ENCODE assay signal across 16 cellular contexts in the genomic region with DNA sequence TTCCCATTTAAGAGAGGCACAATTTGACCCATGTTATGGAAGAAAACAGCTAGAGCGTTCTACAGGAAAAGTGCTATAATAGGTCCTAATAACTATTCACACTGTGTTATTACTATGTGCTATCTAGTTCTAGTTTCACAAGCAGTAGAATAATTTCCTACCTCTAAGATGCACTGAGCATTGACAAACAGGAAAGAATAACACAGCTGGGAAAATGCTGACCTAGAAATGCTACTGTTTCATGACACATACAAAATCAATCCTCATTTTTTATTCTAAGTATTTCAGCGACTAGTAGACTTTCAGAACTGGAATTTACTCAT.
DNase-seq lines count a peak whose midpoint lies in the region; ATAC-seq, FAIRE-seq and TF ChIP-seq lines count a peak whose summit lies in the region.
"Had no signal": no experiment of that assay in that cellular context is flagged by ENCODE, and none has a peak within 500 bp of the region (broad histone marks: within the 10 kb centered on the region; RNA-seq: fewer than 3 reads in every experiment).

No MANE protein-coding gene starts in this region.

- no peaks in the 10 kb centered on the region for H3K36me3 Mint-ChIP-seq in astrocyte (ENCODE audit: low read depth, unreplicated experiment)
- H3K36me3 Mint-ChIP-seq: CD4-positive, CD25-positive, alpha-beta regulatory T cell had no signal

- H3K4me1 Mint-ChIP-seq in astrocyte (ENCODE audit: low read depth, unreplicated experiment) = peaks cover 3% of the 10 kb centered on the region
- H3K4me1 Mint-ChIP-seq: CD4-positive, CD25-positive, alpha-beta regulatory T cell had no signal

- ATAC-seq in left ventricle myocardium superior (peak; percentile 74), right cardiac atrium (no peak), gastroesophageal sphincter (peak; percentile 46), sciatic nerve (peak; percentile 74), left lung (no peak)
- ATAC-seq: A549 had no signal

- intact Hi-C loops in left ventricle myocardium superior (cut with micrococcal nuclease) = no loop called here
- intact Hi-C loops in right cardiac atrium (cut with DNase I) = no loop called here
- intact Hi-C loops in sciatic nerve (cut with DNase I) = no loop called here
- intact Hi-C loops in left lung (cut with DNase I) = no loop called here

- no peak overlapping the region for H3K4me2 ChIP-seq in astrocyte (ENCODE audit: low read length)
- H3K4me2 ChIP-seq: A549 had no signal

- TF ChIP-seq POLR2A in gastroesophageal sphincter (IDR thresholded peaks at IDR 0.05) = no peak

- no peaks in the 10 kb centered on the region for H3K4me1 ChIP-seq in right cardiac atrium (ENCODE audit: control insufficient read depth, insufficient read depth, low read length)
- H3K4me1 ChIP-seq in astrocyte (ENCODE audit: insufficient read depth, low read length) = no peaks in the 10 kb centered on the region
- no peaks in the 10 kb centered on the region for H3K4me1 ChIP-seq in gastroesophageal sphincter
- no peaks in the 10 kb centered on the region for H3K4me1 ChIP-seq in left lung
- H3K4me1 ChIP-seq: HAP-1 had no signal

- peak; percentile 23 for FAIRE-seq in astrocyte (lab: Jason Lieb, UNC)
- FAIRE-seq: A549, GM12891, GM19239, H1 had no signal

- H3K79me2 ChIP-seq in astrocyte (ENCODE audit: insufficient read depth, low read length) = no peaks in the 10 kb centered on the region

- no peaks in the 10 kb centered on the region for H3K9me3 Mint-ChIP-seq in astrocyte (ENCODE audit: unreplicated experiment)

- in situ Hi-C loops in G401 (cut with HindIII; ENCODE audit: low sequenced_read_pairs) = no loop called here

- no peak for TF ChIP-seq EP300 in gastroesophageal sphincter (IDR thresholded peaks at IDR 0.05)

- WGBS in right cardiac atrium = 82% methylated on average over 2 of the region's 2 CpGs
- WGBS in gastroesophageal sphincter (ENCODE audit: low coverage in 1 of 2), 2 donors = 76 to 100% methylated on average over 2 of the region's 2 CpGs

- peaks cover 13% of the 10 kb centered on the region for H3K27me3 Mint-ChIP-seq in astrocyte (ENCODE audit: low read depth, unreplicated experiment)
- H3K27me3 Mint-ChIP-seq: CD4-positive, CD25-positive, alpha-beta regulatory T cell had no signal

- H3K36me3 ChIP-seq in astrocyte (ENCODE audit: insufficient read depth, low read length) (no peaks in the 10 kb centered on the region), gastroesophageal sphincter (no peaks in the 10 kb centered on the region), left lung (no peaks in the 10 kb centered on the region)
- H3K36me3 ChIP-seq: BLaER1 treated with 17β-estradiol and CSF1 and Interleukin-3, amounts not matched to agents 10 nM and 100 nM; HAP-1 had no signal

- H3K9ac ChIP-seq in astrocyte (ENCODE audit: low read length) = no peak overlapping the region
- H3K9ac ChIP-seq: BLaER1 treated with 17β-estradiol and CSF1 and Interleukin-3, amounts not matched to agents 10 nM and 100 nM had no signal

- H3K27ac ChIP-seq in right cardiac atrium (ENCODE audit: low read length) (no peak overlapping the region), astrocyte (ENCODE audit: low read depth, low read length) (no peak overlapping the region), gastroesophageal sphincter (no peak overlapping the region), left lung (no peak overlapping the region)
- H3K27ac ChIP-seq: A549 had no signal

- H3K27ac Mint-ChIP-seq in astrocyte (ENCODE audit: unreplicated experiment) = no peak overlapping the region
- H3K27ac Mint-ChIP-seq: CD4-positive, CD25-positive, alpha-beta regulatory T cell had no signal

- no peaks in the 10 kb centered on the region for H4K20me1 ChIP-seq in astrocyte (ENCODE audit: insufficient read depth, low read length)
- H4K20me1 ChIP-seq: BLaER1 treated with 17β-estradiol and CSF1 and Interleukin-3, amounts not matched to agents 10 nM and 100 nM had no signal

- DNase-seq in left ventricle myocardium superior (no peak), right cardiac atrium (no peak), astrocyte (ENCODE audit: low read depth) (no peak), sciatic nerve (ENCODE audit: low spot score) (no peak), left lung (no peak), G401 (ENCODE audit: low spot score) (no peak), DMS 273 treated with DMSO at 0.1 percent for 48 hours (lab: John Stamatoyannopoulos, UW) (no peak)
- DNase-seq: CD4-positive, CD25-positive, alpha-beta regulatory T cell; IMR-90 had no signal

- H3K27me3 ChIP-seq in right cardiac atrium (ENCODE audit: control insufficient read depth, insufficient read depth) (no peaks in the 10 kb centered on the region), astrocyte (ENCODE audit: insufficient read depth, low read length) (no peaks in the 10 kb centered on the region), gastroesophageal sphincter (no peaks in the 10 kb centered on the region), left lung (no peaks in the 10 kb centered on the region)
- H3K27me3 ChIP-seq: BLaER1 treated with 17β-estradiol and CSF1 and Interleukin-3, amounts not matched to agents 10 nM and 100 nM had no signal

- H2AFZ ChIP-seq in astrocyte (ENCODE audit: low read depth, low read length) = no peak overlapping the region

- H3K4me3 Mint-ChIP-seq in astrocyte (ENCODE audit: unreplicated experiment) = no peak overlapping the region
- H3K4me3 Mint-ChIP-seq: CD4-positive, CD25-positive, alpha-beta regulatory T cell had no signal

- H3K9me3 ChIP-seq in right cardiac atrium (ENCODE audit: control insufficient read depth, low read length) = no peaks in the 10 kb centered on the region
- no peaks in the 10 kb centered on the region for H3K9me3 ChIP-seq in astrocyte (ENCODE audit: insufficient read depth, low read depth, low read length)
- H3K9me3 ChIP-seq in gastroesophageal sphincter = no peaks in the 10 kb centered on the region
- no peaks in the 10 kb centered on the region for H3K9me3 ChIP-seq in left lung
- H3K9me3 ChIP-seq: A549, HAP-1 had no signal

- TF ChIP-seq CTCF in astrocyte (IDR thresholded peaks at IDR 0.05; ENCODE audit: insufficient read depth, low read depth, low read length) (no peak), gastroesophageal sphincter (IDR thresholded peaks at IDR 0.05) (no peak), left lung (IDR thresholded peaks at IDR 0.05) (no peak)

- H3K4me3 ChIP-seq in right cardiac atrium (ENCODE audit: low read length) = no peak overlapping the region
- no peak overlapping the region for H3K4me3 ChIP-seq in astrocyte (ENCODE audit: insufficient read depth, low read depth, low read length)
- H3K4me3 ChIP-seq in gastroesophageal sphincter = no peak overlapping the region
- H3K4me3 ChIP-seq in left lung = no peak overlapping the region
- H3K4me3 ChIP-seq: A549; BLaER1 treated with 17β-estradiol and CSF1 and Interleukin-3, amounts not matched to agents 10 nM and 100 nM; HAP-1 had no signal

Comparison
In these comparisons a context has a peak if more than half of its experiments do, and no peak if none do; other contexts are left out.
1. ATAC-seq: peak in left ventricle myocardium superior (single experiment), gastroesophageal sphincter (single experiment) and sciatic nerve (single experiment); none in right cardiac atrium (0 of 2) and left lung (single experiment).